In the genomic region with DNA sequence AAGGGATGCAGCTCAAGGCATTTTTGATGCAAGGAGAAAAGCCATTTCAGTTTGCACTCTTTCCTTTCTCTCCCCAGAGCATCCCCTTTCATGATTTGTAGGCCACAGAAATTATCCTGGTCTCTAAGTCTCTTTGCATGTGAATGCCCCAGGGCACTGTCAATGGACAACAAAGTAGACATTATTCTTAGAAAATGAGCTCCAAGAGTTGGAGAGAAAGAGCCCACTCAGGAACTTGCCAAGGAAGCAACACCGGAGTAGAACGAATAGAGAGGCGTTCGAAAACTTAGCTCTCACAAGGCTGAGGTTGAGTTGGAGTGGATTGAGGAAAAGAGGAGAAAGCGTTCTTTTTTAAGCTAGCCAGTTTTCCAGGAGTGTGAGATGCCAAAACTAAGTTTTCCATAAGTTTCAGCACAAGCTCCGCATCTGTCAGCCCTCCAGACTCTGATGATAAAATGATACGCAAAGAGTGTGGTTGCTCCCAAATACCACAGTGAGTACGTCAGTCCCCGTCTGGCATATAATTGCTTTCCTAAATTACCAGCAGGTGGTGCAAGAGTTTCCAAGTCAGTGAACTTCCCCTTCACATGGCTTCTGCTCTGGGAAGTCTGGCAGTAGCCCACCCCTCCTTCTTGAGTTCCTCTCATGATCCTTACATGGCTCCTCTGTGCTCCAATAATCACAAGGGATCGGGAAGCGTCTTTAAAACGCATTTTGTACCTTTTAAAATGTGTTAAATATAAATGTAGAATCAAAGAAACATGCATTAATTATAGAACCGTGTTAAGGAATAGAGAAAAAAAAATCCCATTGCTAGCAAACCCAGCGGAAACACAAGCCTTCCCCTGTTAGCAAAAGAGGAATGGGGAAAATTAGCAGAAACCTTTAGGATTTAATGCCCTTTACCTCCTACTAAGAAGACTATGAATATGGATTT, we compare ENCODE assay signal across 1 cellular context.
TF ChIP-seq lines count a peak whose summit lies in the region.

No MANE protein-coding gene starts in this region.

TF ChIP-seq in WTC11, 78 proteins besides CTCF, POLR2A, EP300 and RAD21 (continued from another document):
- TF ChIP-seq, protein P1, sequence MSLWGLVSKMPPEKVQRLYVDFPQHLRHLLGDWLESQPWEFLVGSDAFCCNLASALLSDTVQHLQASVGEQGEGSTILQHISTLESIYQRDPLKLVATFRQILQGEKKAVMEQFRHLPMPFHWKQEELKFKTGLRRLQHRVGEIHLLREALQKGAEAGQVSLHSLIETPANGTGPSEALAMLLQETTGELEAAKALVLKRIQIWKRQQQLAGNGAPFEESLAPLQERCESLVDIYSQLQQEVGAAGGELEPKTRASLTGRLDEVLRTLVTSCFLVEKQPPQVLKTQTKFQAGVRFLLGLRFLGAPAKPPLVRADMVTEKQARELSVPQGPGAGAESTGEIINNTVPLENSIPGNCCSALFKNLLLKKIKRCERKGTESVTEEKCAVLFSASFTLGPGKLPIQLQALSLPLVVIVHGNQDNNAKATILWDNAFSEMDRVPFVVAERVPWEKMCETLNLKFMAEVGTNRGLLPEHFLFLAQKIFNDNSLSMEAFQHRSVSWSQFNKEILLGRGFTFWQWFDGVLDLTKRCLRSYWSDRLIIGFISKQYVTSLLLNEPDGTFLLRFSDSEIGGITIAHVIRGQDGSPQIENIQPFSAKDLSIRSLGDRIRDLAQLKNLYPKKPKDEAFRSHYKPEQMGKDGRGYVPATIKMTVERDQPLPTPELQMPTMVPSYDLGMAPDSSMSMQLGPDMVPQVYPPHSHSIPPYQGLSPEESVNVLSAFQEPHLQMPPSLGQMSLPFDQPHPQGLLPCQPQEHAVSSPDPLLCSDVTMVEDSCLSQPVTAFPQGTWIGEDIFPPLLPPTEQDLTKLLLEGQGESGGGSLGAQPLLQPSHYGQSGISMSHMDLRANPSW (CRISPR knock-in tag; conservative IDR thresholded peaks at IDR 0.05; ENCODE audit: low read depth): no peak
- TF ChIP-seq ATF1 (CRISPR knock-in tag; IDR thresholded peaks at IDR 0.05): no peak
- TF ChIP-seq CREM (CRISPR knock-in tag; IDR thresholded peaks at IDR 0.05): no peak
TF ChIP-seq in WTC11: peak in this region for 0.
